In the genomic region with DNA sequence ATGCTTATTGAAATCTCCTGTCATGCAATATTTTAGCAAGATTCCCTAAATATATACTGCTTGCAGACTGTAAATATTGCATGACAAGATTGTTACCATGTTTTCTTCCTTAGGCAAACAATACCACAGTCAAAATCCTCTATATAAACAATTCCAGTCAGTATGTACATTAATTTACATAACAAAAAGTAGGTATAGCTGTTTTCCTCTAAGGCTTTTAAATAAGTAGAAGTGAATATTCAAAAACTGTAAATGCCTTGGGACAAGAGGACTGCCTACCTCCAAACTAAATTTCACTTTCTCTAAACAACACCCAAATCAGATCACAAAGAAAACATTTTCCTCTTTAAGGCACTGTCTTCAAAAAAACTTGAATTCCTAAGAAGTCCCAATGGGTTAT, we compare ENCODE assay signal across 25 cellular contexts. TPM values are rescaled to one million over a fixed set of nuclear protein-coding genes. Genes with fewer than 3 reads are reported as not detected.
A peak's percentile ranks its signal among the peaks of the same experiment; 100 is the strongest.
DNase-seq lines count a peak whose midpoint lies in the region; ATAC-seq, FAIRE-seq and TF ChIP-seq lines count a peak whose summit lies in the region.
"Had no signal": no experiment of that assay in that cellular context is flagged by ENCODE, and none has a peak within 500 bp of the region (broad histone marks: within the 10 kb centered on the region; RNA-seq: fewer than 3 reads in every experiment).

No MANE protein-coding gene starts in this region.

- peaks cover 0 to 6% of the 10 kb centered on the region in 2 experiments; a peak in 3 of 5 replicates for H3K9me3 Mint-ChIP-seq in H9
- H3K9me3 Mint-ChIP-seq: CD4-positive, alpha-beta T cell had no signal

- no peaks in the 10 kb centered on the region for H3K79me2 ChIP-seq in H9 (ENCODE audit: insufficient read depth, low read length)

- H3K23ac ChIP-seq in H9 (ENCODE audit: insufficient read length, low read depth, low read length): no peak overlapping the region

- no peak overlapping the region for H2BK120ac ChIP-seq in H9 (ENCODE audit: low read depth, low read length, poor library complexity, severe bottlenecking)

- H3K14ac ChIP-seq in H9 (ENCODE audit: insufficient read depth, low read length): no peak overlapping the region

- H3K27ac ChIP-seq in H9 (ENCODE audit: insufficient read length, low read depth, low read length) (peak overlapping the region; percentile 95), HUES64 (ENCODE audit: low read depth, low read length) (peak overlapping the region; percentile 93), iPS-18a (ENCODE audit: low read length) (peak overlapping the region; percentile 47)
- H3K27ac ChIP-seq: A549; BLaER1 treated with 17β-estradiol and CSF1 and Interleukin-3, amounts not matched to agents 10 nM and 100 nM had no signal

- H3K27ac Mint-ChIP-seq in H9: peak overlapping the region; percentile 0 to 98 (median 96); a peak in 6 of 7 replicates
- H3K27ac Mint-ChIP-seq: CD14-positive monocyte; CD4-positive, alpha-beta T cell; CD8-positive, alpha-beta memory T cell had no signal

- peaks cover 33 to 36% of the 10 kb centered on the region in 2 experiments for H3K4me1 Mint-ChIP-seq in H9
- H3K4me1 Mint-ChIP-seq: CD14-positive monocyte; CD8-positive, alpha-beta memory T cell had no signal

- H3K18ac ChIP-seq in H9 (ENCODE audit: insufficient read length, low read depth, low read length): no peak overlapping the region

- H3K4me1 ChIP-seq in H9 (ENCODE audit: insufficient read depth, low read length) (peaks cover 3% of the 10 kb centered on the region; the same call in 1 of the 2 replicates), HUES64 (ENCODE audit: insufficient read depth, low read length) (peaks cover 24% of the 10 kb centered on the region), iPS-18a (ENCODE audit: control insufficient read depth, low read depth, low read length) (peaks cover 22% of the 10 kb centered on the region)
- H3K4me1 ChIP-seq: A549; BE2C; BLaER1 treated with 17β-estradiol and CSF1 and Interleukin-3, amounts not matched to agents 10 nM and 100 nM had no signal

- no peak overlapping the region for H3K56ac ChIP-seq in H9 (ENCODE audit: insufficient read length, low read depth, low read length)

- H4K8ac ChIP-seq in H9 (replicated peaks; ENCODE audit: insufficient read length, low read depth, low read length): no peak overlapping the region

- ATAC-seq in HG02763 (IDR thresholded peaks at IDR 0.05; ENCODE audit: unreplicated experiment): no peak
- ATAC-seq: A549, HCT116 had no signal

- no peak for TF ChIP-seq CTCF in H9 (conservative IDR thresholded peaks at IDR 0.05)

- H3K36me3 ChIP-seq in HUES64 (ENCODE audit: insufficient read depth, low read length) (no peaks in the 10 kb centered on the region), iPS-18a (ENCODE audit: control insufficient read depth, low read depth, low read length) (no peaks in the 10 kb centered on the region)
- H3K36me3 ChIP-seq: BE2C; BLaER1 treated with 17β-estradiol and CSF1 and Interleukin-3, amounts not matched to agents 10 nM and 100 nM had no signal

- H3K27me3 ChIP-seq in H9 (ENCODE audit: insufficient read depth, low read length): no peaks in the 10 kb centered on the region
- no peaks in the 10 kb centered on the region for H3K27me3 ChIP-seq in HUES64 (ENCODE audit: insufficient read depth, low read length)
- H3K27me3 ChIP-seq in iPS-18a (ENCODE audit: control insufficient read depth, insufficient read depth, low read length): no peaks in the 10 kb centered on the region
- H3K27me3 ChIP-seq: BE2C; BLaER1 treated with 17β-estradiol and CSF1 and Interleukin-3, amounts not matched to agents 10 nM and 100 nM had no signal

- H4K20me1 ChIP-seq in H9 (ENCODE audit: control insufficient read depth, insufficient read depth, insufficient read length): no peaks in the 10 kb centered on the region
- H4K20me1 ChIP-seq: BLaER1 treated with 17β-estradiol and CSF1 and Interleukin-3, amounts not matched to agents 10 nM and 100 nM had no signal

- H2BK12ac ChIP-seq in H9 (ENCODE audit: insufficient read length, low read depth, low read length): no peak overlapping the region

- H3T11ph ChIP-seq in H9 (ENCODE audit: low read length): no peak overlapping the region

- H3K4ac ChIP-seq in H9 (ENCODE audit: low read depth, low read length): no peak overlapping the region

- H3K9me3 ChIP-seq in H9 (ENCODE audit: control insufficient read depth, low read depth, low read length) (no peaks in the 10 kb centered on the region), HUES64 (ENCODE audit: insufficient read depth, low read depth, low read length) (no peaks in the 10 kb centered on the region), iPS-18a (ENCODE audit: control insufficient read depth, low read depth, low read length) (no peaks in the 10 kb centered on the region)
- H3K9me3 ChIP-seq: BE2C had no signal

- H3K23me2 ChIP-seq in H9 (ENCODE audit: insufficient read length, low read depth, low read length, poor library complexity, severe bottlenecking): no peaks in the 10 kb centered on the region

- H2AFZ ChIP-seq in H9 (ENCODE audit: low read length): no peak overlapping the region

- H3K4me3 ChIP-seq in HUES64 (ENCODE audit: low read length): peak overlapping the region; percentile 2
- H3K4me3 ChIP-seq in iPS-18a (ENCODE audit: low read length): peak overlapping the region; percentile 3
- H3K4me3 ChIP-seq: A549; BLaER1 treated with 17β-estradiol and CSF1 and Interleukin-3, amounts not matched to agents 10 nM and 100 nM had no signal

- no peak overlapping the region for H2AK5ac ChIP-seq in H9 (ENCODE audit: insufficient read length, low read length)

- FAIRE-seq in RCC 7860 (lab: Jason Lieb, UNC): no peak
- FAIRE-seq: A549, D721Med, GM12891, GM18507 had no signal

- H2BK15ac ChIP-seq in H9 (ENCODE audit: low read depth, low read length): no peak overlapping the region

- no peak overlapping the region for H4K91ac ChIP-seq in H9 (ENCODE audit: insufficient read length, low read depth, low read length)

- H2BK20ac ChIP-seq in H9 (ENCODE audit: low read depth, low read length, poor library complexity, severe bottlenecking): no peak overlapping the region

- peak overlapping the region; percentile 39 for H3K4me2 ChIP-seq in H9 (ENCODE audit: insufficient read depth, insufficient read length, low read length)
- H3K4me2 ChIP-seq: A549; BLaER1 treated with 17β-estradiol and CSF1 and Interleukin-3, amounts not matched to agents 10 nM and 100 nM had no signal

- H3K36me3 Mint-ChIP-seq in H9 (ENCODE audit: insufficient read depth in 1 of 3, low read depth in 3 of 3): peaks cover 0 to 23% (median 6%) of the 10 kb centered on the region in 3 experiments; a peak in 5 of 7 replicates
- H3K36me3 Mint-ChIP-seq: CD14-positive monocyte; CD8-positive, alpha-beta memory T cell had no signal

- H3K79me1 ChIP-seq in H9 (ENCODE audit: insufficient read depth, low read depth, low read length, poor library complexity, severe bottlenecking): no peaks in the 10 kb centered on the region

- no peaks in the 10 kb centered on the region for H3K27me3 Mint-ChIP-seq in H9 (ENCODE audit: low read depth)

- DNase-seq in H9: no peak
- no peak for DNase-seq in RCC 7860 (ENCODE audit: low spot score)
- DNase-seq in MV-4-11 (lab: John Stamatoyannopoulos, UW): no peak
- DNase-seq: 8988T; ACHN; AML-193; BE2C; CD4-positive, alpha-beta T cell; CD8-positive, alpha-beta memory T cell; DMS 273 treated with DMSO at 0.1 percent for 48 hours; DMS79 treated with DMSO at 0.1 percent for 48 hours; GF-D8; GOT3; H7 had no signal

- H3K9ac ChIP-seq in H9 (ENCODE audit: extremely low read depth, insufficient read length, low read length) (no peak overlapping the region), HUES64 (ENCODE audit: low read depth, low read length) (peak overlapping the region; percentile 15; the same call in 1 of the 2 replicates), iPS-18a (ENCODE audit: low read length) (no peak overlapping the region)
- H3K9ac ChIP-seq: BLaER1 treated with 17β-estradiol and CSF1 and Interleukin-3, amounts not matched to agents 10 nM and 100 nM had no signal

- H2BK5ac ChIP-seq in H9 (ENCODE audit: insufficient read length, low read length): no peak overlapping the region

- no peak overlapping the region for H4K5ac ChIP-seq in H9 (ENCODE audit: insufficient read length, low read depth, low read length)

- peak overlapping the region; percentile 18 to 43; a peak in 4 of 5 replicates for H3K4me3 Mint-ChIP-seq in H9
- H3K4me3 Mint-ChIP-seq: CD4-positive, alpha-beta T cell; CD8-positive, alpha-beta memory T cell had no signal

RNA-seq across cellular contexts. Expression of gene FOXD3, which starts 17.3 kb away (rescaled TPM):
- total RNA-seq in H9 (2021): 25.8 and 26.1 TPM in 2 replicates
- 10.0 TPM for polyA plus RNA-seq in HUES64 (2013, experiment 1 of 2)
- polyA plus RNA-seq in HUES64 (2013, experiment 2 of 2): 8.2 TPM
- total RNA-seq: CD4-positive, alpha-beta T cell; CD8-positive, alpha-beta memory T cell; G401 had no signal
- polyA plus RNA-seq: CD14-positive monocyte; CD8-positive, alpha-beta memory T cell had no signal
